ENCODE assay signal across 24 cellular contexts in the genomic region with DNA sequence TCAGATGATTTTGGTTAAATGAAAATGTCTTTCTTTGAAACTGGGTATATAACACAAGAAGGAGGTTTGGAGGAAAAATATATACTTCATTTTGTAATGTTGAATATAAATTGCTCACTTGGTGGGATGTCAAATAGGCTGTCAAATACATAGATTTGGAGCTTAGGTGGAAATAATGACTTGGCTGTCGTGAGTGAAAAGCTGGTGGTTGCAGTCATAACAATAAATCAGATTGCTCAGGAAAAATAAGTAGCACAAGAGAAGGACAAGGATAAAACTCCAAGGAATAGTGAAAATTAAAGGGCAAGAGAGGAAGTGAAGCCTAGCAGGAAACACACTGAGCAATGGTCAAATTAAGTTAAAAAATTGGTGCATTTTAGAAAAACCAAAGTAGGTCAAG.
"Had no signal": no experiment of that assay in that cellular context is flagged by ENCODE, and none has a peak within 500 bp of the region (broad histone marks: within the 10 kb centered on the region; RNA-seq: fewer than 3 reads in every experiment).

No MANE protein-coding gene starts in this region.

- H3K27me3 Mint-ChIP-seq: dendritic cell treated with granulocyte-macrophage colony-stimulating factor and Interleukin-4, amounts not matched to agents 40 ng/mL and 50 ng/mL, for 4 days; effector memory CD8-positive, alpha-beta T cell had no signal

- H3K4me1 ChIP-seq: colonic mucosa, esophagus muscularis mucosa, esophagus squamous epithelium, foreskin keratinocyte, gastrocnemius medialis, gastroesophageal sphincter, heart left ventricle, heart right ventricle had no signal

- H3K36me3 ChIP-seq: colonic mucosa, esophagus muscularis mucosa, esophagus squamous epithelium, gastrocnemius medialis, gastroesophageal sphincter, heart left ventricle, heart right ventricle had no signal

- H3K27me3 ChIP-seq: colonic mucosa, dorsolateral prefrontal cortex, esophagus muscularis mucosa, esophagus squamous epithelium, foreskin keratinocyte, gastrocnemius medialis, gastroesophageal sphincter, heart left ventricle, heart right ventricle had no signal

- H3K4me3 Mint-ChIP-seq: dendritic cell treated with granulocyte-macrophage colony-stimulating factor and Interleukin-4, amounts not matched to agents 40 ng/mL and 50 ng/mL, for 4 days; effector memory CD8-positive, alpha-beta T cell; endodermal cell had no signal

- H3K9me3 ChIP-seq: colonic mucosa had no signal

- DNase-seq: colonic mucosa; cortex of kidney; dermis blood vessel endothelial cell; dorsolateral prefrontal cortex; effector CD4-positive, alpha-beta T cell; effector CD8-positive, alpha-beta T cell; effector memory CD4-positive, alpha-beta T cell; effector memory CD8-positive, alpha-beta T cell; endodermal cell; erythroblast; esophagus squamous epithelium; foreskin fibroblast; foreskin keratinocyte; foreskin melanocyte; gastrocnemius medialis; glutamatergic neuron; head of caudate nucleus; heart left ventricle; heart right ventricle had no signal

- H3K4me3 ChIP-seq: colonic mucosa, coronary artery, dorsolateral prefrontal cortex, esophagus muscularis mucosa, esophagus squamous epithelium, gastrocnemius medialis, gastroesophageal sphincter, heart left ventricle, heart right ventricle had no signal

- H3K27ac Mint-ChIP-seq: dendritic cell treated with granulocyte-macrophage colony-stimulating factor and Interleukin-4, amounts not matched to agents 40 ng/mL and 50 ng/mL, for 4 days; effector memory CD8-positive, alpha-beta T cell; endodermal cell had no signal

- H3K27ac ChIP-seq: colonic mucosa, coronary artery, dorsolateral prefrontal cortex, epithelial cell of prostate, esophagus muscularis mucosa, esophagus squamous epithelium, foreskin keratinocyte, gastrocnemius medialis, gastroesophageal sphincter, heart left ventricle, heart right ventricle had no signal
